Comparison of ENCODE assay signal across 14 cellular contexts in the genomic region with DNA sequence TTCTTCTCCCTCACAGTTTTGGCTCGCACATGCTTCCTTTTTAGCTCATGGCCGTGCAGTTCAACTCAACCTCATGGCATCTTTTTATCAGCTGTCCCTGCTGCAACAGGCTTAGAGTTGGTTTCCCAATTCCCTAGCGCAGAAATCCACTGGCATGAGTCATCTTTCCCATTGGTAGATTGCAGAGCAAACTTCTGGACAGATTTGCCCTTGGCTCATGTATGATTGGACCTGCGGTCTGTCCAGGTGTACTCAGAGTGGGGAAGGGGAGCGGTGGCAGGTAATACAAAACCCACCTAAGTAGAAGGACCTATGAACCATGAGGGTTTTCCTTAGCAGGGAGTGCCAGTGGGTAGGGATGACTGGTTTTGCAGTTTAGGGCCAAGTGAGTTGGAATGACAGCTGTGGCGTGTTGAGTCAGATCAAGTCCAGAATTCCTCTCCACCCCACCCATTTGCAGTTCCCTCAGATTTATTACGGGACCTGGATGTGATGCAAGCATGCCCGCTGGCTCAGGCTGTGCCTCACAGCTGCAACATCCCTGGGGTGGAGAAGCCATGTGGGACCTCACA.
DNase-seq lines count a peak whose midpoint lies in the region; ATAC-seq, FAIRE-seq and TF ChIP-seq lines count a peak whose summit lies in the region.
"Had no signal": no experiment of that assay in that cellular context is flagged by ENCODE, and none has a peak within 500 bp of the region (broad histone marks: within the 10 kb centered on the region; RNA-seq: fewer than 3 reads in every experiment).

No MANE protein-coding gene starts in this region.

- H3K4ac ChIP-seq in mesendoderm (ENCODE audit: low read depth, low read length), result no peak overlapping the region

- no peaks in the 10 kb centered on the region for H3K79me2 ChIP-seq in ACC112 (ENCODE audit: control insufficient read depth, insufficient read depth, low read length, unreplicated experiment)
- H3K79me2 ChIP-seq in fibroblast of lung (ENCODE audit: control insufficient read depth, insufficient read depth, low read length), result no peaks in the 10 kb centered on the region
- no peaks in the 10 kb centered on the region for H3K79me2 ChIP-seq in osteoblast (ENCODE audit: insufficient read depth, low read length)
- no peaks in the 10 kb centered on the region for H3K79me2 ChIP-seq in mesendoderm (ENCODE audit: control insufficient read depth, insufficient read depth, low read length)

- H3K27me3 ChIP-seq in ACC112 (ENCODE audit: insufficient read depth, low read length) (no peaks in the 10 kb centered on the region), fibroblast of lung (ENCODE audit: control insufficient read depth, insufficient read depth, low read length) (no peaks in the 10 kb centered on the region), osteoblast (ENCODE audit: insufficient read depth, low read length) (no peaks in the 10 kb centered on the region), mesendoderm (ENCODE audit: insufficient read depth, low read length, poor library complexity) (no peaks in the 10 kb centered on the region)
- H3K27me3 ChIP-seq: neutrophil had no signal

- H3K9ac ChIP-seq in fibroblast of lung (ENCODE audit: insufficient read depth, low read length), result no peak overlapping the region
- no peak overlapping the region for H3K9ac ChIP-seq in mesendoderm (ENCODE audit: low read length)

- no peak overlapping the region for H4K5ac ChIP-seq in mesendoderm (ENCODE audit: low read length)

- DNase-seq in RCC 7860 (ENCODE audit: low spot score) (peak; percentile 33), fibroblast of lung (ENCODE audit: low read depth in 2 of 2) (peak; percentile 93 to 98), osteoblast (ENCODE audit: insufficient read length, low spot score, missing footprints) (peak; percentile 88), DMS114 treated with DMSO at 0.1 percent for 48 hours (lab: John Stamatoyannopoulos, UW; ENCODE audit: unreplicated experiment) (no peak), NCI-H1436 treated with DMSO at 0.1 percent for 48 hours (lab: John Stamatoyannopoulos, UW) (no peak), mesendoderm (no peak)
- DNase-seq: activated CD4-positive, alpha-beta T cell treated with anti-CD3 and anti-CD28 coated beads for 36 hours; activated naive CD8-positive, alpha-beta T cell treated with anti-CD3 and anti-CD28 coated beads for 36 hours; glutamatergic neuron; NCI-H1048 had no signal

- peak overlapping the region; percentile 88 for H3K27ac ChIP-seq in ACC112 (ENCODE audit: low read depth, low read length)
- peak overlapping the region; percentile 82 for H3K27ac ChIP-seq in fibroblast of lung (ENCODE audit: insufficient read depth, low read length)
- peak overlapping the region; percentile 96 for H3K27ac ChIP-seq in osteoblast (ENCODE audit: low read depth, low read length)
- no peak overlapping the region for H3K27ac ChIP-seq in mesendoderm (ENCODE audit: low read depth, low read length)
- H3K27ac ChIP-seq: neutrophil had no signal

- H3K4me2 ChIP-seq in fibroblast of lung (ENCODE audit: extremely low read depth, insufficient read depth, low read length), result peak overlapping the region; percentile 65
- H3K4me2 ChIP-seq in osteoblast (ENCODE audit: insufficient read depth, low read length), result peak overlapping the region; percentile 59
- H3K4me2 ChIP-seq in mesendoderm (ENCODE audit: low read length), result no peak overlapping the region

- no peaks in the 10 kb centered on the region for H3K79me1 ChIP-seq in mesendoderm (ENCODE audit: low read length)

- no peak overlapping the region for H2BK120ac ChIP-seq in mesendoderm (ENCODE audit: low read depth, low read length)

- H3K4me1 ChIP-seq in ACC112 (ENCODE audit: control insufficient read depth, insufficient read depth, low read length, unreplicated experiment) (peaks cover 22% of the 10 kb centered on the region), fibroblast of lung (ENCODE audit: control insufficient read depth, extremely low read depth, insufficient read depth, low read length) (peaks cover 5% of the 10 kb centered on the region), osteoblast (ENCODE audit: insufficient read depth, low read length) (peaks cover 30% of the 10 kb centered on the region), mesendoderm (ENCODE audit: control insufficient read depth, low read depth, low read length) (no peaks in the 10 kb centered on the region)

- H2BK15ac ChIP-seq in mesendoderm (replicated peaks; ENCODE audit: low read depth), result no peak overlapping the region

- no peak overlapping the region for H3K18ac ChIP-seq in mesendoderm (ENCODE audit: low read length)

- no CpG with 5 or more reads among the region's 8 CpGs for WGBS in mesendoderm (ENCODE audit: extremely low coverage, insufficient coverage, low lambda C conversion rate)

- H4K20me1 ChIP-seq in fibroblast of lung (ENCODE audit: control insufficient read depth, extremely low read depth, insufficient read depth, low read length) (no peaks in the 10 kb centered on the region), osteoblast (ENCODE audit: insufficient read depth, low read length) (no peaks in the 10 kb centered on the region)

- H4K8ac ChIP-seq in mesendoderm (ENCODE audit: low read depth, low read length), result no peak overlapping the region

- no peak overlapping the region for H3K23ac ChIP-seq in mesendoderm (ENCODE audit: low read length)

- no peak for ATAC-seq in HG02973 (IDR thresholded peaks at IDR 0.05; ENCODE audit: unreplicated experiment)
- ATAC-seq: activated CD4-positive, alpha-beta T cell treated with anti-CD3 and anti-CD28 coated beads for 36 hours; Panc1 had no signal

- H3K9me3 ChIP-seq in fibroblast of lung (ENCODE audit: control insufficient read depth, insufficient read depth, low read depth, low read length) (no peaks in the 10 kb centered on the region), osteoblast (ENCODE audit: low read depth, low read length) (no peaks in the 10 kb centered on the region)
- H3K9me3 ChIP-seq: neutrophil had no signal

- no peak for TF ChIP-seq CTCF in fibroblast of lung (conservative IDR thresholded peaks at IDR 0.05 in 1 of 2, IDR thresholded peaks at IDR 0.05 in 1 of 2; ENCODE audit: low read depth in 1 of 2, low read length in 2 of 2)
- no peak for TF ChIP-seq CTCF in osteoblast (IDR thresholded peaks at IDR 0.05; ENCODE audit: extremely low read depth, low read depth, low read length)

- H3K4me3 ChIP-seq in ACC112 (ENCODE audit: low read depth, low read length) (peak overlapping the region; percentile 56; the same call in 1 of the 2 replicates), fibroblast of lung (replicated peaks in 1 of 4; ENCODE audit: control extremely low read depth in 1 of 4, insufficient read depth in 1 of 4, low read depth in 3 of 4, low read length in 4 of 4) (no peak overlapping the region), osteoblast (ENCODE audit: insufficient read depth, low read length) (peak overlapping the region; percentile 39), mesendoderm (ENCODE audit: low read length) (no peak overlapping the region)

- H2BK5ac ChIP-seq in mesendoderm (ENCODE audit: low read length), result no peak overlapping the region

- H3K36me3 ChIP-seq in ACC112 (ENCODE audit: insufficient read depth, low read length) (no peaks in the 10 kb centered on the region), fibroblast of lung (ENCODE audit: control insufficient read depth, insufficient read depth, low read length) (no peaks in the 10 kb centered on the region), osteoblast (ENCODE audit: insufficient read depth, low read length) (no peaks in the 10 kb centered on the region), mesendoderm (ENCODE audit: control insufficient read depth, insufficient read depth, low read length) (no peaks in the 10 kb centered on the region)
- H3K36me3 ChIP-seq: neutrophil had no signal

- no peak overlapping the region for H2AK5ac ChIP-seq in mesendoderm (ENCODE audit: low read length)

- H2AFZ ChIP-seq in ACC112 (ENCODE audit: low read length, unreplicated experiment), result peak overlapping the region; percentile 25
- H2AFZ ChIP-seq in fibroblast of lung (ENCODE audit: low read length), result peak overlapping the region; percentile 9
- H2AFZ ChIP-seq in osteoblast (ENCODE audit: low read length), result peak overlapping the region; percentile 76

- peak; percentile 4 for FAIRE-seq in RCC 7860 (lab: Jason Lieb, UNC)

- H3K56ac ChIP-seq in mesendoderm (ENCODE audit: low read length), result no peak overlapping the region

Comparison
In these comparisons a context has a peak if more than half of its experiments do, and no peak if none do; other contexts are left out.
1. H2AFZ ChIP-seq: peak in every context shown above with its lines; median percentile 76 in osteoblast; 25 in ACC112; 9 in fibroblast of lung.
2. H3K4me3 ChIP-seq: peak in ACC112 (single experiment) and osteoblast (single experiment); none in fibroblast of lung (0 of 4) and mesendoderm (single experiment).
3. DNase-seq: peak in RCC 7860 (single experiment), fibroblast of lung (2 of 2) and osteoblast (single experiment); none in DMS114 treated with DMSO at 0.1 percent for 48 hours (single experiment), NCI-H1436 treated with DMSO at 0.1 percent for 48 hours (single experiment) and mesendoderm (single experiment).